Comparison of ENCODE assay signal across 8 cellular contexts in genomic region chr7:75662579-75663301, GRCh38.
DNase-seq lines count a peak whose midpoint lies in the region; ATAC-seq and TF ChIP-seq lines count a peak whose summit lies in the region.

No MANE protein-coding gene starts in this region.

- no peaks in the 10 kb centered on the region for H3K27me3 ChIP-seq in KMS-11 (ENCODE audit: insufficient read depth, low read depth)

- peaks cover 13% of the 10 kb centered on the region for H3K4me1 Mint-ChIP-seq in activated CD4-positive, alpha-beta memory T cell treated with anti-CD3 and anti-CD28 coated beads for 36 hours (ENCODE audit: low read depth)
- peaks cover 10% of the 10 kb centered on the region for H3K4me1 Mint-ChIP-seq in activated CD4-positive, alpha-beta memory T cell treated with anti-CD3 and anti-CD28 coated beads, Interleukin-2, amount 10 ng/mL, durations not matched to agents 7 days and 5 days

- CTCF ChIA-PET in activated CD4-positive, alpha-beta memory T cell treated with anti-CD3 and anti-CD28 coated beads for 36 hours (lab: Charles Lee), result interaction anchor here (1.5 kb wide), 1 partner anchor 358 kb away, joined by 4 read pairs; no protein-coding TSS in a partner anchor
- CTCF ChIA-PET in activated CD4-positive, alpha-beta memory T cell treated with anti-CD3 and anti-CD28 coated beads, Interleukin-2, amount 10 ng/mL, durations not matched to agents 7 days and 5 days (lab: Charles Lee), result no interaction called here

- H3K9ac ChIP-seq in KMS-11, result peak overlapping the region; percentile 77

- peak; percentile 88 for ATAC-seq in HG02678 (IDR thresholded peaks at IDR 0.05; ENCODE audit: unreplicated experiment)

- H2AFZ ChIP-seq in KMS-11 (ENCODE audit: low read depth), result peak overlapping the region; percentile 50

- peak; percentile 24 for DNase-seq in activated CD4-positive, alpha-beta memory T cell treated with anti-CD3 and anti-CD28 coated beads for 36 hours
- no peak for DNase-seq in activated CD4-positive, alpha-beta memory T cell treated with anti-CD3 and anti-CD28 coated beads, Interleukin-2, amount 10 ng/mL, durations not matched to agents 7 days and 5 days
- DNase-seq in superior temporal gyrus (ENCODE audit: extremely low spot score) (peak; percentile 29), NCI-H524 treated with DMSO at 0.1 percent for 48 hours (lab: John Stamatoyannopoulos, UW) (no peak), NOMO-1 treated with dmso at 0.1 percent for 144 hours (lab: John Stamatoyannopoulos, UW; ENCODE audit: unreplicated experiment) (no peak), activated T-cell treated with anti-CD3 and anti-CD28 coated beads for 4 hours (no peak)

- TF ChIP-seq CTCF in KMS-11 (conservative IDR thresholded peaks at IDR 0.05; ENCODE audit: low read depth, low read length), result no peak

- H4K20me1 ChIP-seq in KMS-11 (ENCODE audit: insufficient read depth), result no peaks in the 10 kb centered on the region

- no peaks in the 10 kb centered on the region for H3K9me3 Mint-ChIP-seq in activated CD4-positive, alpha-beta memory T cell treated with anti-CD3 and anti-CD28 coated beads for 36 hours
- H3K9me3 Mint-ChIP-seq in activated CD4-positive, alpha-beta memory T cell treated with anti-CD3 and anti-CD28 coated beads, Interleukin-2, amount 10 ng/mL, durations not matched to agents 7 days and 5 days, result no peaks in the 10 kb centered on the region

- H3K27ac Mint-ChIP-seq in activated CD4-positive, alpha-beta memory T cell treated with anti-CD3 and anti-CD28 coated beads for 36 hours, result peak overlapping the region; percentile 2
- no peak overlapping the region for H3K27ac Mint-ChIP-seq in activated CD4-positive, alpha-beta memory T cell treated with anti-CD3 and anti-CD28 coated beads, Interleukin-2, amount 10 ng/mL, durations not matched to agents 7 days and 5 days

- H3K27me3 Mint-ChIP-seq in activated CD4-positive, alpha-beta memory T cell treated with anti-CD3 and anti-CD28 coated beads for 36 hours, result no peaks in the 10 kb centered on the region
- no peaks in the 10 kb centered on the region for H3K27me3 Mint-ChIP-seq in activated CD4-positive, alpha-beta memory T cell treated with anti-CD3 and anti-CD28 coated beads, Interleukin-2, amount 10 ng/mL, durations not matched to agents 7 days and 5 days

- no peak overlapping the region for H3K4me3 ChIP-seq in KMS-11 (IDR thresholded peaks at IDR 0.05; ENCODE audit: insufficient read depth, low read depth, low read length)

- H3K36me3 Mint-ChIP-seq in activated CD4-positive, alpha-beta memory T cell treated with anti-CD3 and anti-CD28 coated beads for 36 hours, result no peaks in the 10 kb centered on the region
- no peaks in the 10 kb centered on the region for H3K36me3 Mint-ChIP-seq in activated CD4-positive, alpha-beta memory T cell treated with anti-CD3 and anti-CD28 coated beads, Interleukin-2, amount 10 ng/mL, durations not matched to agents 7 days and 5 days (ENCODE audit: low read depth)

- H3K27ac ChIP-seq in KMS-11, result peak overlapping the region; percentile 97

- intact Hi-C loops in activated CD4-positive, alpha-beta memory T cell treated with anti-CD3 and anti-CD28 coated beads for 36 hours (cut with micrococcal nuclease), result loop anchor here (5.0 kb wide), 1 partner anchor 115 kb away; no protein-coding TSS in a partner anchor

- H3K4me2 ChIP-seq in KMS-11, result peak overlapping the region; percentile 91

- H3K36me3 ChIP-seq in KMS-11 (ENCODE audit: insufficient read depth), result no peaks in the 10 kb centered on the region

- no peaks in the 10 kb centered on the region for H3K79me2 ChIP-seq in KMS-11 (ENCODE audit: insufficient read depth, low read depth)

- H3K4me1 ChIP-seq in KMS-11 (ENCODE audit: low read depth, poor library complexity, severe bottlenecking), result peaks cover 48% of the 10 kb centered on the region

- H3K4me3 Mint-ChIP-seq in activated CD4-positive, alpha-beta memory T cell treated with anti-CD3 and anti-CD28 coated beads for 36 hours, result no peak overlapping the region
- no peak overlapping the region for H3K4me3 Mint-ChIP-seq in activated CD4-positive, alpha-beta memory T cell treated with anti-CD3 and anti-CD28 coated beads, Interleukin-2, amount 10 ng/mL, durations not matched to agents 7 days and 5 days

- POLR2A ChIA-PET in activated CD4-positive, alpha-beta memory T cell treated with anti-CD3 and anti-CD28 coated beads for 36 hours (lab: Charles Lee), result interaction anchor here (0.7 kb wide), 1 partner anchor 113 kb away, joined by 3 read pairs; no protein-coding TSS in a partner anchor
- POLR2A ChIA-PET in activated CD4-positive, alpha-beta memory T cell treated with anti-CD3 and anti-CD28 coated beads, Interleukin-2, amount 10 ng/mL, durations not matched to agents 7 days and 5 days (lab: Charles Lee), result no interaction called here

Comparison
In these comparisons a context has a peak if more than half of its experiments do, and no peak if none do; other contexts are left out.
1. DNase-seq: peak in activated CD4-positive, alpha-beta memory T cell treated with anti-CD3 and anti-CD28 coated beads for 36 hours (single experiment) and superior temporal gyrus (single experiment); none in activated CD4-positive, alpha-beta memory T cell treated with anti-CD3 and anti-CD28 coated beads, Interleukin-2, amount 10 ng/mL, durations not matched to agents 7 days and 5 days (single experiment), NCI-H524 treated with DMSO at 0.1 percent for 48 hours (single experiment), NOMO-1 treated with dmso at 0.1 percent for 144 hours (single experiment) and activated T-cell treated with anti-CD3 and anti-CD28 coated beads for 4 hours (single experiment).